In genomic region chr2:74836675-74837401, GRCh38 we compare ENCODE assay signal across 1 cellular context.
TF ChIP-seq lines count a peak whose summit lies in the region.

No MANE protein-coding gene starts in this region.

TF ChIP-seq in HepG2, 621 proteins besides CTCF, POLR2A, EP300 and RAD21 (continued from another document):
- peak; percentile 52 for TF ChIP-seq ZNF687 (CRISPR knock-in tag; IDR thresholded peaks at IDR 0.05)
